13 cellular contexts compared by ENCODE assay signal in the genomic region with DNA sequence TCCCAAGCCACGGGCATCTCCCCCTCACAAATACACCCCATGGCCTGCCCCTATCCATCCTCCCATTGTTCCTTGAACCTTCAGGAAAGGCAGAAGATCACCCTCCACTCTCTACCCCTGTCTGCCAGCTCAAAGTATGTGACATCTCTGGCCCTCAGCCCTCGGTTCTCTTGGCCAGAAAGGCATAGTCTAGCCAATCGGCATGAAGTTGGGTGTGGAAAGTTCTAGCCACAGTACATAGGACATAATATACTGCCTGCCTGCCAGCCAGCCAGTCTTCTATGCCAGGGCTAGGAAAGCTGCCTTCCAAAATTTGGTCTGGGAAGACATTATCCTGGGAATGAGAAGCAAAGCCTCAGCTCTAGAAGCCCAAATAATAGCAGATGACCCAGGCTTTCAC. TPM values are rescaled to one million over a fixed set of nuclear protein-coding genes. Genes with fewer than 3 reads are reported as not detected.
DNase-seq lines count a peak whose midpoint lies in the region; ATAC-seq and TF ChIP-seq lines count a peak whose summit lies in the region.
"Had no signal": no experiment of that assay in that cellular context is flagged by ENCODE, and none has a peak within 500 bp of the region (broad histone marks: within the 10 kb centered on the region; RNA-seq: fewer than 3 reads in every experiment).

No MANE protein-coding gene starts in this region.

- no peak overlapping the region for H2BK120ac ChIP-seq in neuronal stem cell (ENCODE audit: low read depth, low read length)

- H2AK5ac ChIP-seq in neuronal stem cell (ENCODE audit: low read depth, low read length) = no peak overlapping the region

- H4K8ac ChIP-seq in neuronal stem cell (ENCODE audit: low read depth, low read length) = no peak overlapping the region

- no peak for ATAC-seq in naive thymus-derived CD4-positive, alpha-beta T cell
- ATAC-seq: K562 had no signal

- CTCF ChIA-PET in naive thymus-derived CD4-positive, alpha-beta T cell (lab: Charles Lee) = no interaction called here

- POLR2A ChIA-PET in naive thymus-derived CD4-positive, alpha-beta T cell (lab: Charles Lee) = no interaction called here

- no peaks in the 10 kb centered on the region for H3K9me3 Mint-ChIP-seq in naive thymus-derived CD4-positive, alpha-beta T cell

- no peak overlapping the region for H3K4me3 ChIP-seq in neuronal stem cell (ENCODE audit: low read length in 2 of 2)
- no peak overlapping the region for H3K4me3 ChIP-seq in tibial nerve
- no peak overlapping the region for H3K4me3 ChIP-seq in naive thymus-derived CD4-positive, alpha-beta T cell (ENCODE audit: low read length)
- H3K4me3 ChIP-seq: K562, SK-N-MC had no signal

- no peak overlapping the region for H3K18ac ChIP-seq in neuronal stem cell (ENCODE audit: low read length)

- H3K27me3 Mint-ChIP-seq in naive thymus-derived CD4-positive, alpha-beta T cell = peaks cover 0 to 4% (median 0%) of the 10 kb centered on the region in 5 donors

- no peaks in the 10 kb centered on the region for H3K4me1 Mint-ChIP-seq in naive thymus-derived CD4-positive, alpha-beta T cell
- H3K4me1 Mint-ChIP-seq: CD14-positive monocyte had no signal

- H2BK12ac ChIP-seq in neuronal stem cell (ENCODE audit: low read length) = no peak overlapping the region

- no peak overlapping the region for H2AFZ ChIP-seq in neuronal stem cell (ENCODE audit: low read length)

- H3K9me3 ChIP-seq in neuronal stem cell (replicated peaks in 1 of 2; ENCODE audit: control insufficient read depth in 2 of 2, insufficient read depth in 1 of 2, low read depth in 1 of 2, low read length in 2 of 2) (no peaks in the 10 kb centered on the region), tibial nerve (no peaks in the 10 kb centered on the region)
- H3K9me3 ChIP-seq in naive thymus-derived CD4-positive, alpha-beta T cell (ENCODE audit: control insufficient read depth in 2 of 3, low read length in 3 of 3) = no peaks in the 10 kb centered on the region

- no peak for TF ChIP-seq CTCF in tibial nerve (IDR thresholded peaks at IDR 0.05)

- H3K36me3 Mint-ChIP-seq in naive thymus-derived CD4-positive, alpha-beta T cell = no peaks in the 10 kb centered on the region
- H3K36me3 Mint-ChIP-seq: CD14-positive monocyte had no signal

- no peak overlapping the region for H4K91ac ChIP-seq in neuronal stem cell (ENCODE audit: low read depth, low read length, poor library complexity)

- DNase-seq in amygdala (lab: John Stamatoyannopoulos, UW) (peak in 36 of 56 donors; percentile 0 to 70 (median 16)), head of caudate nucleus (peak in 33 of 42 donors; percentile 21 to 83 (median 55)), neuronal stem cell (ENCODE audit: low spot score) (no peak), tibial nerve (ENCODE audit: low spot score in 2 of 2) (no peak), GDM1 (lab: John Stamatoyannopoulos, UW) (no peak), NCI-H446 treated with DMSO at 0.1 percent for 48 hours (lab: John Stamatoyannopoulos, UW) (no peak)
- DNase-seq in naive thymus-derived CD4-positive, alpha-beta T cell = no peak
- DNase-seq: NCI-H1105, OCI-M1, Right ventricle myocardium superior had no signal

- H2BK5ac ChIP-seq in neuronal stem cell (ENCODE audit: low read length) = peak overlapping the region; percentile 5

- H3K4me3 Mint-ChIP-seq in naive thymus-derived CD4-positive, alpha-beta T cell = no peak overlapping the region
- H3K4me3 Mint-ChIP-seq: CD14-positive monocyte had no signal

- H3K4me1 ChIP-seq in neuronal stem cell (ENCODE audit: control insufficient read depth in 2 of 2, insufficient read depth in 1 of 2, low read depth in 1 of 2, low read length in 2 of 2) = peaks cover 7 to 9% of the 10 kb centered on the region in 2 donors
- H3K4me1 ChIP-seq in tibial nerve = no peaks in the 10 kb centered on the region
- no peaks in the 10 kb centered on the region for H3K4me1 ChIP-seq in naive thymus-derived CD4-positive, alpha-beta T cell (ENCODE audit: control insufficient read depth in 2 of 2, insufficient read depth in 2 of 2, low read length in 2 of 2)

- no peak for TF ChIP-seq EP300 in tibial nerve (IDR thresholded peaks at IDR 0.05)

- no peak overlapping the region for H3K27ac Mint-ChIP-seq in naive thymus-derived CD4-positive, alpha-beta T cell
- H3K27ac Mint-ChIP-seq: CD14-positive monocyte had no signal

- H3K27ac ChIP-seq in neuronal stem cell (replicated peaks; ENCODE audit: low read length) (no peak overlapping the region), tibial nerve (peak overlapping the region; percentile 12 to 85 (median 64))
- H3K27ac ChIP-seq in naive thymus-derived CD4-positive, alpha-beta T cell (ENCODE audit: low read depth, low read length) = no peak overlapping the region
- H3K27ac ChIP-seq: SK-N-MC had no signal

- intact Hi-C loops in head of caudate nucleus (cut with DNase I) = no loop called here
- intact Hi-C loops in naive thymus-derived CD4-positive, alpha-beta T cell (cut with micrococcal nuclease) = no loop called here

- H3K9ac ChIP-seq in neuronal stem cell (ENCODE audit: low read depth, low read length, poor library complexity) = no peak overlapping the region

- TF ChIP-seq POLR2A in tibial nerve (IDR thresholded peaks at IDR 0.05) = no peak

- no peak overlapping the region for H3K4me2 ChIP-seq in neuronal stem cell (ENCODE audit: insufficient read depth, low read length, poor library complexity, severe bottlenecking)

- H3K23ac ChIP-seq in neuronal stem cell (ENCODE audit: low read depth, low read length, poor library complexity) = no peak overlapping the region

- H3K14ac ChIP-seq in neuronal stem cell (ENCODE audit: low read length) = no peak overlapping the region

- H3K36me3 ChIP-seq in neuronal stem cell (replicated peaks in 1 of 2; ENCODE audit: control insufficient read depth in 2 of 2, insufficient read depth in 2 of 2, low read length in 2 of 2) (no peaks in the 10 kb centered on the region), tibial nerve (no peaks in the 10 kb centered on the region)
- no peaks in the 10 kb centered on the region for H3K36me3 ChIP-seq in naive thymus-derived CD4-positive, alpha-beta T cell (ENCODE audit: control insufficient read depth in 2 of 3, insufficient read depth in 3 of 3, low read length in 3 of 3)

- WGBS in neuronal stem cell (ENCODE audit: extremely low coverage in 2 of 2, insufficient read length in 2 of 2, insufficient replicate concordance in 1 of 2), 2 donors = no CpG with 5 or more reads among the region's 3 CpGs
- 58 to 67% methylated on average over 1 to 3 of the region's 3 CpGs for WGBS in tibial nerve, 2 donors

- H3K27me3 ChIP-seq in neuronal stem cell (ENCODE audit: control insufficient read depth in 3 of 3, insufficient read depth in 3 of 3, low read depth in 1 of 3, low read length in 3 of 3) = peaks cover 0 to 12% (median 0%) of the 10 kb centered on the region in 3 experiments
- peaks cover 0 to 10% of the 10 kb centered on the region in 2 donors for H3K27me3 ChIP-seq in tibial nerve
- no peaks in the 10 kb centered on the region for H3K27me3 ChIP-seq in naive thymus-derived CD4-positive, alpha-beta T cell (ENCODE audit: control insufficient read depth in 2 of 2, insufficient read depth in 2 of 2, low read length in 2 of 2)

- no peak overlapping the region for H2BK15ac ChIP-seq in neuronal stem cell (ENCODE audit: low read length)

- H3K4ac ChIP-seq in neuronal stem cell (ENCODE audit: low read length) = no peak overlapping the region

- H3K79me1 ChIP-seq in neuronal stem cell (ENCODE audit: low read depth, low read length) = no peaks in the 10 kb centered on the region

RNA-seq across cellular contexts. Expression of a gene that starts 3.2 kb away (rescaled TPM):
- 125 TPM for polyA plus RNA-seq in neuronal stem cell (2013, experiment 1 of 2)
- 126 TPM for polyA plus RNA-seq in neuronal stem cell (2013, experiment 2 of 2)
- 100 to 1,000 TPM; 256 to 727 (median 404) TPM for total RNA-seq in tibial nerve
- total RNA-seq in naive thymus-derived CD4-positive, alpha-beta T cell = not detected
- polyA plus RNA-seq in naive thymus-derived CD4-positive, alpha-beta T cell = not detected
- total RNA-seq: K562 had no signal
- polyA plus RNA-seq: CD14-positive monocyte, K562 had no signal

RNA-seq across cellular contexts. Expression of a gene that starts 58.6 kb away (rescaled TPM):
- 2.3 TPM for polyA plus RNA-seq in neuronal stem cell (2013, experiment 1 of 2)
- 2.3 TPM for polyA plus RNA-seq in neuronal stem cell (2013, experiment 2 of 2)
- 1 to 10 TPM; 2.3 to 4.8 (median 3.0) TPM for total RNA-seq in tibial nerve
- under 1 TPM; 0.40 to 0.86 (median 0.51) TPM for total RNA-seq in naive thymus-derived CD4-positive, alpha-beta T cell
- polyA plus RNA-seq in naive thymus-derived CD4-positive, alpha-beta T cell = under 1 TPM; 0.10 to 0.59 TPM
- total RNA-seq: K562 had no signal

Comparison
In these comparisons a context has a peak if more than half of its experiments do, and no peak if none do; other contexts are left out.
1. DNase-seq: peak in amygdala (36 of 56) and head of caudate nucleus (33 of 42); none in neuronal stem cell (single experiment), tibial nerve (0 of 2), naive thymus-derived CD4-positive, alpha-beta T cell (0 of 9), GDM1 (single experiment) and NCI-H446 treated with DMSO at 0.1 percent for 48 hours (single experiment).
2. H3K27ac ChIP-seq: peak in tibial nerve (4 of 4); none in neuronal stem cell (single experiment) and naive thymus-derived CD4-positive, alpha-beta T cell (single experiment).
3. RNA of a gene that starts 3.2 kb away (total RNA-seq): 256 to 727 TPM in tibial nerve; not detected in naive thymus-derived CD4-positive, alpha-beta T cell; every median in the first group is over 100 times any median in the second.